16 cellular contexts compared by ENCODE assay signal in genomic region chr1:116806671-116807070, GRCh38. TPM values are rescaled to one million over a fixed set of nuclear protein-coding genes. Genes with fewer than 3 reads are reported as not detected.
A peak's percentile ranks its signal among the peaks of the same experiment; 100 is the strongest.
DNase-seq lines count a peak whose midpoint lies in the region; ATAC-seq and TF ChIP-seq lines count a peak whose summit lies in the region.
"Had no signal": no experiment of that assay in that cellular context is flagged by ENCODE, and none has a peak within 500 bp of the region (broad histone marks: within the 10 kb centered on the region; RNA-seq: fewer than 3 reads in every experiment).

No MANE protein-coding gene starts in this region.

- CTCF ChIA-PET in OCI-LY7 (lab: Charles Lee; ENCODE audit: unreplicated experiment), result no interaction called here

- H3K9me3 Mint-ChIP-seq in activated naive CD8-positive, alpha-beta T cell (ENCODE audit: low read depth), result peaks cover under 1% of the 10 kb centered on the region

- no peak overlapping the region for H4K8ac ChIP-seq in neuronal stem cell (ENCODE audit: low read depth, low read length)

- H3K4me3 ChIP-seq in DND-41 (ENCODE audit: low read depth in 1 of 2, low read length in 2 of 2), result no peak overlapping the region
- H3K4me3 ChIP-seq in OCI-LY7 (ENCODE audit: low read depth, low read length, poor library complexity, severe bottlenecking), result no peak overlapping the region
- no peak overlapping the region for H3K4me3 ChIP-seq in neuronal stem cell (ENCODE audit: low read length in 2 of 2)
- no peak overlapping the region for H3K4me3 ChIP-seq in coronary artery
- H3K4me3 ChIP-seq: body of pancreas, suprapubic skin had no signal

- H3K14ac ChIP-seq in neuronal stem cell (ENCODE audit: low read length), result no peak overlapping the region

- no peak overlapping the region for H2BK120ac ChIP-seq in neuronal stem cell (ENCODE audit: low read depth, low read length)

- POLR2A ChIA-PET in OCI-LY7 (lab: Charles Lee), result no interaction called here

- no peak overlapping the region for H4K91ac ChIP-seq in neuronal stem cell (ENCODE audit: low read depth, low read length, poor library complexity)

- H3K36me3 ChIP-seq in DND-41 (ENCODE audit: insufficient read depth, low read length), result no peaks in the 10 kb centered on the region
- no peaks in the 10 kb centered on the region for H3K36me3 ChIP-seq in OCI-LY7 (ENCODE audit: insufficient read depth, low read length)
- H3K36me3 ChIP-seq in neuronal stem cell (replicated peaks in 1 of 2; ENCODE audit: control insufficient read depth in 2 of 2, insufficient read depth in 2 of 2, low read length in 2 of 2), result no peaks in the 10 kb centered on the region
- H3K36me3 ChIP-seq: suprapubic skin had no signal

- H3K27ac ChIP-seq in DND-41 (ENCODE audit: low read length) (peak overlapping the region; percentile 44; the same call in 1 of the 2 replicates), OCI-LY7 (ENCODE audit: low read depth, low read length, poor library complexity, severe bottlenecking) (no peak overlapping the region), neuronal stem cell (replicated peaks; ENCODE audit: low read length) (no peak overlapping the region), coronary artery (no peak overlapping the region)
- H3K27ac ChIP-seq: body of pancreas had no signal

- H3K9me3 ChIP-seq in DND-41 (ENCODE audit: insufficient read depth, low read length, severe bottlenecking) (no peaks in the 10 kb centered on the region), OCI-LY7 (ENCODE audit: low read length) (peaks cover 10% of the 10 kb centered on the region), neuronal stem cell (replicated peaks in 1 of 2; ENCODE audit: control insufficient read depth in 2 of 2, insufficient read depth in 1 of 2, low read depth in 1 of 2, low read length in 2 of 2) (peaks cover 0 to 3% of the 10 kb centered on the region in 2 donors)
- H3K9me3 ChIP-seq: body of pancreas, suprapubic skin had no signal

- H3K27ac Mint-ChIP-seq in activated naive CD8-positive, alpha-beta T cell, result peak overlapping the region; percentile 93

- WGBS in neuronal stem cell (ENCODE audit: extremely low coverage in 2 of 2, insufficient read length in 2 of 2, insufficient replicate concordance in 1 of 2), 2 donors, result no CpG with 5 or more reads among the region's 4 CpGs

- no peak overlapping the region for H3K4me2 ChIP-seq in DND-41 (ENCODE audit: insufficient read depth, low read length)
- H3K4me2 ChIP-seq in OCI-LY7 (ENCODE audit: low read length), result no peak overlapping the region
- H3K4me2 ChIP-seq in neuronal stem cell (ENCODE audit: insufficient read depth, low read length, poor library complexity, severe bottlenecking), result no peak overlapping the region

- H3K9ac ChIP-seq in DND-41 (ENCODE audit: low read depth, low read length), result no peak overlapping the region
- H3K9ac ChIP-seq in neuronal stem cell (ENCODE audit: low read depth, low read length, poor library complexity), result no peak overlapping the region

- no peak overlapping the region for H2AK5ac ChIP-seq in neuronal stem cell (ENCODE audit: low read depth, low read length)

- H3K4me1 ChIP-seq in DND-41 (ENCODE audit: insufficient read depth, low read length) (peaks cover 38% of the 10 kb centered on the region), OCI-LY7 (ENCODE audit: insufficient read depth, low read length, poor library complexity, severe bottlenecking) (no peaks in the 10 kb centered on the region), neuronal stem cell (ENCODE audit: control insufficient read depth in 2 of 2, insufficient read depth in 1 of 2, low read depth in 1 of 2, low read length in 2 of 2) (peaks cover 0 to 15% of the 10 kb centered on the region in 2 donors)
- H3K4me1 ChIP-seq: body of pancreas had no signal

- peaks cover 6% of the 10 kb centered on the region for H3K36me3 Mint-ChIP-seq in activated naive CD8-positive, alpha-beta T cell

- DNase-seq in DND-41 (no peak), OCI-LY7 (ENCODE audit: low spot score) (no peak), neuronal stem cell (ENCODE audit: low spot score) (no peak), HK-2 (ENCODE audit: unreplicated experiment) (no peak), coronary artery (ENCODE audit: low spot score) (no peak)
- DNase-seq: body of pancreas, dermis blood vessel endothelial cell, DMS 273 treated with DMSO at 0.1 percent for 48 hours, mammary epithelial cell, NCI-H1694 treated with DMSO at 0.1 percent for 48 hours had no signal

- peaks cover 89% of the 10 kb centered on the region for H3K4me1 Mint-ChIP-seq in activated naive CD8-positive, alpha-beta T cell (ENCODE audit: low read depth)

- H3K23ac ChIP-seq in neuronal stem cell (ENCODE audit: low read depth, low read length, poor library complexity), result no peak overlapping the region

- peak overlapping the region; percentile 46 for H3K18ac ChIP-seq in neuronal stem cell (ENCODE audit: low read length)

- no peak overlapping the region for H3K4ac ChIP-seq in neuronal stem cell (ENCODE audit: low read length)

- H4K20me1 ChIP-seq in DND-41 (ENCODE audit: insufficient read depth, low read length) (no peaks in the 10 kb centered on the region), OCI-LY7 (ENCODE audit: insufficient read depth, low read length) (no peaks in the 10 kb centered on the region)

- no peak for ATAC-seq in DND-41 (ENCODE audit: insufficient read depth, low read depth)
- ATAC-seq in HG02852 (IDR thresholded peaks at IDR 0.05; ENCODE audit: unreplicated experiment), result no peak
- ATAC-seq: body of pancreas had no signal

- no peaks in the 10 kb centered on the region for H3K27me3 Mint-ChIP-seq in activated naive CD8-positive, alpha-beta T cell

- no peaks in the 10 kb centered on the region for H3K79me1 ChIP-seq in neuronal stem cell (ENCODE audit: low read depth, low read length)

- H2AFZ ChIP-seq in DND-41 (ENCODE audit: low read depth, low read length) (peak overlapping the region; percentile 56; the same call in 1 of the 2 replicates), OCI-LY7 (ENCODE audit: low read length) (peak overlapping the region; percentile 43; the same call in 1 of the 2 replicates), neuronal stem cell (ENCODE audit: low read length) (no peak overlapping the region)

- no peak overlapping the region for H2BK12ac ChIP-seq in neuronal stem cell (ENCODE audit: low read length)

- H3K79me2 ChIP-seq in DND-41 (ENCODE audit: insufficient read depth, low read length) (no peaks in the 10 kb centered on the region), OCI-LY7 (ENCODE audit: insufficient read depth, low read depth, low read length) (no peaks in the 10 kb centered on the region)

- no peaks in the 10 kb centered on the region for H3K9me2 ChIP-seq in OCI-LY7 (ENCODE audit: insufficient read depth, low read length)

- H3K27me3 ChIP-seq in DND-41 (ENCODE audit: insufficient read depth, low read length, poor library complexity) (no peaks in the 10 kb centered on the region), neuronal stem cell (ENCODE audit: control insufficient read depth in 3 of 3, insufficient read depth in 3 of 3, low read depth in 1 of 3, low read length in 3 of 3) (no peaks in the 10 kb centered on the region)
- H3K27me3 ChIP-seq: body of pancreas, suprapubic skin had no signal

- BruUV-seq in OCI-LY7 (replicated peaks; lab: Mats Ljungman, UMichigan), result no TSS peak

- no peak overlapping the region for H2BK5ac ChIP-seq in neuronal stem cell (ENCODE audit: low read length)

- no peak overlapping the region for H2BK15ac ChIP-seq in neuronal stem cell (ENCODE audit: low read length)

- no peak for TF ChIP-seq CTCF in DND-41 (IDR thresholded peaks at IDR 0.05; ENCODE audit: borderline replicate concordance, extremely low read depth, low read length, poor library complexity, severe bottlenecking)
- no peak for TF ChIP-seq CTCF in OCI-LY7 (conservative IDR thresholded peaks at IDR 0.05; ENCODE audit: low read length)
- no peak for TF ChIP-seq CTCF in coronary artery (IDR thresholded peaks at IDR 0.05)

- intact Hi-C loops in OCI-LY7 (cut with micrococcal nuclease; ENCODE audit: unreplicated experiment), result no loop called here

- H3K4me3 Mint-ChIP-seq in activated naive CD8-positive, alpha-beta T cell, result peak overlapping the region; percentile 80
- H3K4me3 Mint-ChIP-seq: neural crest cell had no signal

RNA-seq across cellular contexts. Expression of gene CD2, which starts 52.4 kb away (rescaled TPM):
- total RNA-seq in OCI-LY7 (2014; rRNA removed; shearing (Covaris generic)), result not detected in 2 replicates
- not detected in 2 replicates for total RNA-seq in OCI-LY7 (2022)
- not detected for polyA plus RNA-seq in neuronal stem cell (2013, experiment 1 of 2)
- polyA plus RNA-seq in neuronal stem cell (2013, experiment 2 of 2), result not detected
- total RNA-seq: dermis blood vessel endothelial cell, mammary epithelial cell, MCF 10A, neural crest cell, renal cortical epithelial cell had no signal
- polyA plus RNA-seq: mammary epithelial cell had no signal
